1 cellular context compared by ENCODE assay signal in the genomic region with DNA sequence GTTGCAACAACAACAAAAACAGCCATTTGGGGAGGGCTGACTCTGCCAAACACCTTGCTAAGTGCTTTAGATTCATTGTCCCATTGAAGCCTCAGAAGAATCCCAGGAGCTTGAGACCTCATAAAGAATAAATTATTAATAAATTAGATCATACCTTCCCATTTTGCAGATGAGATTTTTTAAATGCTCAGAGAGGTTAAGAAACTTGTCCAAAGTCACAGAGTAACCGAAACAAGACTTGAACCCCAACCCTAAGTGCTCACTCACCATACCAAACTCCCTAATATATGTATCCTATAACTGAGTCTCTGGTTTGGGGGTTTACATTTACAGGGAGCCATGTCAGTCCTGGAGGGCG.
TF ChIP-seq lines count a peak whose summit lies in the region.

No MANE protein-coding gene starts in this region.

TF ChIP-seq in endothelial cell of umbilical vein, 7 proteins besides CTCF, POLR2A, EP300 and RAD21:
- TF ChIP-seq MYC (IDR thresholded peaks at IDR 0.05; ENCODE audit: low read depth, low read length) (no peak), FOS (IDR thresholded peaks at IDR 0.05; ENCODE audit: borderline replicate concordance, insufficient read depth, low read length) (no peak), EZH2 (IDR thresholded peaks at IDR 0.05; ENCODE audit: borderline replicate concordance, low read depth, low read length, severe bottlenecking) (no peak), GATA2 (IDR thresholded peaks at IDR 0.05; ENCODE audit: insufficient read depth, insufficient read length, low read depth, low read length) (no peak), JUN (IDR thresholded peaks at IDR 0.05; ENCODE audit: borderline replicate concordance, insufficient read depth, insufficient read length, low read depth) (no peak), POLR2AphosphoS5 (IDR thresholded peaks at IDR 0.05; ENCODE audit: insufficient read depth, low read depth, low read length) (no peak)
- TF ChIP-seq, protein P1, sequence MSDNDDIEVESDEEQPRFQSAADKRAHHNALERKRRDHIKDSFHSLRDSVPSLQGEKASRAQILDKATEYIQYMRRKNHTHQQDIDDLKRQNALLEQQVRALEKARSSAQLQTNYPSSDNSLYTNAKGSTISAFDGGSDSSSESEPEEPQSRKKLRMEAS (IDR thresholded peaks at IDR 0.05; ENCODE audit: insufficient read depth, insufficient read length), result no peak
